In genomic region chr13:55432814-55433213, GRCh38 we compare ENCODE assay signal across 27 cellular contexts.
"Had no signal": no experiment of that assay in that cellular context is flagged by ENCODE, and none has a peak within 500 bp of the region (broad histone marks: within the 10 kb centered on the region; RNA-seq: fewer than 3 reads in every experiment).

No MANE protein-coding gene starts in this region.

- ATAC-seq: activated CD8-positive, alpha-beta memory T cell treated with anti-CD3 and anti-CD28 coated beads, Interleukin-2, amount 10 ng/mL, durations not matched to agents 7 days and 5 days; activated naive CD8-positive, alpha-beta T cell treated with anti-CD3 and anti-CD28 coated beads, Interleukin-2, amount 50 U/mL, for 24 hours had no signal

- DNase-seq: activated CD4-positive, alpha-beta memory T cell treated with anti-CD3 and anti-CD28 coated beads, Interleukin-2, amount 10 ng/mL, durations not matched to agents 7 days and 5 days; activated CD4-positive, alpha-beta T cell treated with anti-CD3 and anti-CD28 coated beads for 1 hour; activated CD4-positive, alpha-beta T cell treated with anti-CD3 and anti-CD28 coated beads for 48 hours; activated CD4-positive, CD25-positive, alpha-beta regulatory T cell; activated CD8-positive, alpha-beta memory T cell treated with anti-CD3 and anti-CD28 coated beads for 24 hours; activated CD8-positive, alpha-beta memory T cell treated with anti-CD3 and anti-CD28 coated beads, Interleukin-2, amount 10 ng/mL, durations not matched to agents 7 days and 5 days; activated CD8-positive, alpha-beta memory T cell treated with anti-CD3 and anti-CD28 coated beads, Interleukin-2, amount 50 U/mL, for 48 hours; activated effector memory CD4-positive, alpha-beta T cell treated with Interleukin-2 at 50 U/mL for 16 hours; activated naive CD4-positive, alpha-beta T cell treated with anti-CD3 and anti-CD28 coated beads, Interleukin-2, amount 10 ng/mL, durations not matched to agents 7 days and 5 days; activated naive CD8-positive, alpha-beta T cell treated with anti-CD3 and anti-CD28 coated beads, Interleukin-2, amount 50 U/mL, for 24 hours; activated T-cell treated with anti-CD3 and anti-CD28 coated beads, Interleukin-2, amount 50 U/mL, for 48 hours; anterior cingulate cortex; central memory CD4-positive, alpha-beta T cell; NCI-H1092 treated with DMSO at 0.1 percent for 48 hours; NCI-H1417 treated with DMSO at 0.1 percent for 48 hours; NCI-H187 treated with DMSO at 0.1 percent for 48 hours; NCI-H2081; NCI-H2171 treated with DMSO at 0.1 percent for 48 hours; NCI-H2227 treated with DMSO at 0.1 percent for 48 hours; NCI-H446; NCI-H510A treated with DMSO at 0.1 percent for 48 hours; NK-92 treated with Interleukin-12 subunit alpha and Interleukin-12 subunit beta, amount 100 ng/mL, for 24 hours; Right ventricle myocardium superior; RPMI8226; T1000; WERI-Rb-1 had no signal

- H3K27ac ChIP-seq: WERI-Rb-1 had no signal

- H3K36me3 ChIP-seq: WERI-Rb-1 had no signal

- FAIRE-seq: colon had no signal
